In the genomic region with DNA sequence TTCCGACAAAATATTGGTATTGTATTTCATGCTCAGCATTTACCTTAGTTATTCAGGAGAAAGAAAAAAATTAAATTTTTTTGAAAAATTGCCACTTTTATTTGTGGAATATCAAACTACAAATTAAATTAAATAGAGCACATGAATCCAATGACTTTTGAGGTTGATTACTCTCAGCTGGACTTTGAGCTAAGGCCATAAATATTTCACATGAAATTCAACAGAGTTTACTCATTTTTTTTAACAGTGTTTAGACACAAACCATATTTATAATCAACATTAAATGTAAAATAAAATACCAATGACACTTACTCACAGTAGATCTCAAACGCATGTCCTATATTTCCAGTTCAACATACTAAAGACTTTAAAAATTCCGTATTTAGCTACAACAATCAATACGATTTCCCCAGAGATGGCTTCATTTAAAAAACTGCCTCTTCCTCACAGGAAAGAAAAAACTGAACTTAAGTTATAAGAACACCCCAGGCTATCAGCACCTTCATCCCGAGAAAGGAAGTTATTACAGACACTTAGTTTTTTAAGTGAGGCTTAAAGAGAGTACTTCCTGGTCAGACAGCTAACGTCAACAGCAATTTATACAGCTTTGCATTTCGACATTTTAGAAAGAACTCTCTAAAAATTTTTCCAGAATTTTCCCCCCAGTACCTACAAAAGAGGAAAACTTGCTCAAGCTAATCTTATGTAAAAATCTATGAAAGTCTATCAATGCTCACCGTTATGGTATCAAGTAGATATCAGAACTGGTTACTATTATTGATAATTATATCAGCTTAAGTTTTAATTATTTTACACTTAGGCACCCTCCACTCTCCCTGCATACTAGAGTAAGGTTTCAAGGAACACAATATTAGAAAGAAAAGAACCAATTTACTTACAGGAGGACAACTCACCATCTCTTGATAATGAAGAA, we compare ENCODE assay signal across 10 cellular contexts. TPM values are rescaled to one million over a fixed set of nuclear protein-coding genes. Genes with fewer than 3 reads are reported as not detected.
DNase-seq lines count a peak whose midpoint lies in the region; ATAC-seq and TF ChIP-seq lines count a peak whose summit lies in the region.
"Had no signal": no experiment of that assay in that cellular context is flagged by ENCODE, and none has a peak within 500 bp of the region (broad histone marks: within the 10 kb centered on the region; RNA-seq: fewer than 3 reads in every experiment).

No MANE protein-coding gene starts in this region.

- no peak for TF ChIP-seq CTCF in natural killer cell (IDR thresholded peaks at IDR 0.05)

- H3K9me3 Mint-ChIP-seq in activated naive CD8-positive, alpha-beta T cell treated with anti-CD3 and anti-CD28 coated beads for 36 hours, result peaks cover 6% of the 10 kb centered on the region
- H3K9me3 Mint-ChIP-seq in natural killer cell, result no peaks in the 10 kb centered on the region

- peaks cover 42% of the 10 kb centered on the region for H3K4me1 Mint-ChIP-seq in activated naive CD8-positive, alpha-beta T cell treated with anti-CD3 and anti-CD28 coated beads for 36 hours
- H3K4me1 Mint-ChIP-seq in natural killer cell, result peaks cover 53 to 67% of the 10 kb centered on the region in 2 donors

- peaks cover 17% of the 10 kb centered on the region for H3K36me3 Mint-ChIP-seq in activated naive CD8-positive, alpha-beta T cell treated with anti-CD3 and anti-CD28 coated beads for 36 hours
- no peaks in the 10 kb centered on the region for H3K36me3 Mint-ChIP-seq in natural killer cell

- H3K4me3 ChIP-seq in GM08714 (ENCODE audit: low read length), result peak overlapping the region; percentile 36; the same call in 1 of the 2 replicates
- H3K4me3 ChIP-seq: ovary had no signal

- DNase-seq in LoVo (ENCODE audit: low spot score), result peak; percentile 63
- DNase-seq in activated naive CD8-positive, alpha-beta T cell treated with anti-CD3 and anti-CD28 coated beads for 36 hours, result no peak
- DNase-seq in natural killer cell, result no peak
- no peak for DNase-seq in NCI-H524 (lab: John Stamatoyannopoulos, UW)
- no peak for DNase-seq in DMS53 treated with DMSO at 0.1 percent for 48 hours (lab: John Stamatoyannopoulos, UW; ENCODE audit: unreplicated experiment)
- DNase-seq in mesenteric fat pad (ENCODE audit: low spot score), result no peak
- DNase-seq: ovary, substantia nigra had no signal

- intact Hi-C loops in natural killer cell (cut with micrococcal nuclease), result loop anchor here (5.0 kb wide), 1 partner anchor 52 kb away; no protein-coding TSS in a partner anchor

- H3K27me3 Mint-ChIP-seq in activated naive CD8-positive, alpha-beta T cell treated with anti-CD3 and anti-CD28 coated beads for 36 hours, result no peaks in the 10 kb centered on the region
- no peaks in the 10 kb centered on the region for H3K27me3 Mint-ChIP-seq in natural killer cell (ENCODE audit: low read depth in 2 of 2)

- H3K27ac Mint-ChIP-seq in activated naive CD8-positive, alpha-beta T cell treated with anti-CD3 and anti-CD28 coated beads for 36 hours, result peak overlapping the region; percentile 88
- peak overlapping the region; percentile 90 to 91 for H3K27ac Mint-ChIP-seq in natural killer cell

- ATAC-seq in natural killer cell, result peak; percentile 33 to 64 (median 57)
- ATAC-seq in HG02763 (IDR thresholded peaks at IDR 0.05; ENCODE audit: unreplicated experiment), result no peak

- peak overlapping the region; percentile 85 for H3K4me3 Mint-ChIP-seq in activated naive CD8-positive, alpha-beta T cell treated with anti-CD3 and anti-CD28 coated beads for 36 hours
- H3K4me3 Mint-ChIP-seq in natural killer cell, result peak overlapping the region; percentile 96

RNA-seq across cellular contexts. Expression of a gene that starts 13.8 kb away (rescaled TPM):
- total RNA-seq in activated naive CD8-positive, alpha-beta T cell treated with anti-CD3 and anti-CD28 coated beads for 36 hours, result 10 to 100 TPM; 51.9 to 52.2 TPM
- total RNA-seq in natural killer cell, result 100 to 1,000 TPM; 155 to 166 (median 157) TPM
- total RNA-seq in mesenteric fat pad, result 42.9 TPM

RNA-seq across cellular contexts. Expression of a gene that starts 17.5 kb away (rescaled TPM):
- 10 to 100 TPM; 19.0 to 22.3 TPM for total RNA-seq in activated naive CD8-positive, alpha-beta T cell treated with anti-CD3 and anti-CD28 coated beads for 36 hours
- total RNA-seq in natural killer cell (10 to 100 TPM; 27.5 to 40.3 (median 35.7) TPM), mesenteric fat pad (22.7 TPM)
